9 cellular contexts compared by ENCODE assay signal in genomic region chr1:226625832-226626576, GRCh38.
A peak's percentile ranks its signal among the peaks of the same experiment; 100 is the strongest.
DNase-seq lines count a peak whose midpoint lies in the region; ATAC-seq, FAIRE-seq and TF ChIP-seq lines count a peak whose summit lies in the region.
"Had no signal": no experiment of that assay in that cellular context is flagged by ENCODE, and none has a peak within 500 bp of the region (broad histone marks: within the 10 kb centered on the region; RNA-seq: fewer than 3 reads in every experiment).

No MANE protein-coding gene starts in this region.

- no peak overlapping the region for H3K27ac Mint-ChIP-seq in activated T-helper 1 cell treated with anti-CD3 and anti-CD28 coated beads, Interleukin-12 subunit alpha, Interleukin-12 subunit beta, Interleukin-2, Interleukin-4 antibody, amounts not matched to agents 30 ng/mL and 10 ng/mL and 1 ng/mL, durations not matched to agents 14 hours and 24 hours and 36 hours
- no peak overlapping the region for H3K27ac Mint-ChIP-seq in nephron progenitor cell

- TF ChIP-seq CTCF in omental fat pad (IDR thresholded peaks at IDR 0.05) (no peak), nephron progenitor cell (IDR thresholded peaks at IDR 0.05) (no peak)

- H3K4me1 Mint-ChIP-seq in activated T-helper 1 cell treated with anti-CD3 and anti-CD28 coated beads, Interleukin-12 subunit alpha, Interleukin-12 subunit beta, Interleukin-2, Interleukin-4 antibody, amounts not matched to agents 30 ng/mL and 10 ng/mL and 1 ng/mL, durations not matched to agents 14 hours and 24 hours and 36 hours (ENCODE audit: low read depth): peaks cover 24% of the 10 kb centered on the region
- H3K4me1 Mint-ChIP-seq in nephron progenitor cell: peaks cover 11% of the 10 kb centered on the region

- intact Hi-C loops in activated T-helper 1 cell treated with anti-CD3 and anti-CD28 coated beads, Interleukin-12 subunit alpha, Interleukin-12 subunit beta, Interleukin-2, Interleukin-4 antibody, amounts not matched to agents 30 ng/mL and 10 ng/mL and 1 ng/mL, durations not matched to agents 14 hours and 24 hours and 36 hours (cut with micrococcal nuclease): loop anchor here (1.0 to 10.0 kb wide), 12 partner anchors 8 to 916 kb away; partner anchors contain the start of genes COQ8A and ITPKB

- H3K36me3 Mint-ChIP-seq in activated T-helper 1 cell treated with anti-CD3 and anti-CD28 coated beads, Interleukin-12 subunit alpha, Interleukin-12 subunit beta, Interleukin-2, Interleukin-4 antibody, amounts not matched to agents 30 ng/mL and 10 ng/mL and 1 ng/mL, durations not matched to agents 14 hours and 24 hours and 36 hours (ENCODE audit: low read depth): peaks cover 10% of the 10 kb centered on the region
- H3K36me3 Mint-ChIP-seq in nephron progenitor cell (ENCODE audit: low read depth): no peaks in the 10 kb centered on the region

- FAIRE-seq in RCC 7860 (lab: Jason Lieb, UNC): no peak

- H3K27me3 Mint-ChIP-seq in activated T-helper 1 cell treated with anti-CD3 and anti-CD28 coated beads, Interleukin-12 subunit alpha, Interleukin-12 subunit beta, Interleukin-2, Interleukin-4 antibody, amounts not matched to agents 30 ng/mL and 10 ng/mL and 1 ng/mL, durations not matched to agents 14 hours and 24 hours and 36 hours (ENCODE audit: insufficient read depth): peaks cover 13% of the 10 kb centered on the region
- H3K27me3 Mint-ChIP-seq in nephron progenitor cell (ENCODE audit: low read depth, poor library complexity): peaks cover 32% of the 10 kb centered on the region

- H3K9me3 Mint-ChIP-seq in activated T-helper 1 cell treated with anti-CD3 and anti-CD28 coated beads, Interleukin-12 subunit alpha, Interleukin-12 subunit beta, Interleukin-2, Interleukin-4 antibody, amounts not matched to agents 30 ng/mL and 10 ng/mL and 1 ng/mL, durations not matched to agents 14 hours and 24 hours and 36 hours: no peaks in the 10 kb centered on the region
- peaks cover 15% of the 10 kb centered on the region for H3K9me3 Mint-ChIP-seq in nephron progenitor cell
- H3K9me3 Mint-ChIP-seq: dendritic cell treated with granulocyte-macrophage colony-stimulating factor and Interleukin-4, amounts not matched to agents 40 ng/mL and 50 ng/mL, for 4 days had no signal

- no peak for DNase-seq in activated T-helper 1 cell treated with anti-CD3 and anti-CD28 coated beads, Interleukin-12 subunit alpha, Interleukin-12 subunit beta, Interleukin-2, Interleukin-4 antibody, amounts not matched to agents 30 ng/mL and 10 ng/mL and 1 ng/mL, durations not matched to agents 14 hours and 24 hours and 36 hours (ENCODE audit: low spot score)
- no peak for DNase-seq in omental fat pad (ENCODE audit: low spot score)
- DNase-seq in nephron progenitor cell: no peak
- DNase-seq in NCI-H2107 treated with DMSO at 0.1 percent for 48 hours (lab: John Stamatoyannopoulos, UW; ENCODE audit: unreplicated experiment): no peak
- no peak for DNase-seq in CD1c-positive myeloid dendritic cell (ENCODE audit: extremely low spot score)
- DNase-seq in RCC 7860 (ENCODE audit: low spot score): no peak

- ATAC-seq in GM18907 (IDR thresholded peaks at IDR 0.05; ENCODE audit: unreplicated experiment) (peak; percentile 29), HG02623 (IDR thresholded peaks at IDR 0.05; ENCODE audit: unreplicated experiment) (peak; percentile 26), omental fat pad (ENCODE audit: low FRiP score) (peak; percentile 28)

- H3K4me3 Mint-ChIP-seq in activated T-helper 1 cell treated with anti-CD3 and anti-CD28 coated beads, Interleukin-12 subunit alpha, Interleukin-12 subunit beta, Interleukin-2, Interleukin-4 antibody, amounts not matched to agents 30 ng/mL and 10 ng/mL and 1 ng/mL, durations not matched to agents 14 hours and 24 hours and 36 hours: peak overlapping the region; percentile 54
- H3K4me3 Mint-ChIP-seq in nephron progenitor cell: no peak overlapping the region
- H3K4me3 Mint-ChIP-seq: dendritic cell treated with granulocyte-macrophage colony-stimulating factor and Interleukin-4, amounts not matched to agents 40 ng/mL and 50 ng/mL, for 4 days had no signal
